Comparison of ENCODE assay signal across 22 cellular contexts in the genomic region with DNA sequence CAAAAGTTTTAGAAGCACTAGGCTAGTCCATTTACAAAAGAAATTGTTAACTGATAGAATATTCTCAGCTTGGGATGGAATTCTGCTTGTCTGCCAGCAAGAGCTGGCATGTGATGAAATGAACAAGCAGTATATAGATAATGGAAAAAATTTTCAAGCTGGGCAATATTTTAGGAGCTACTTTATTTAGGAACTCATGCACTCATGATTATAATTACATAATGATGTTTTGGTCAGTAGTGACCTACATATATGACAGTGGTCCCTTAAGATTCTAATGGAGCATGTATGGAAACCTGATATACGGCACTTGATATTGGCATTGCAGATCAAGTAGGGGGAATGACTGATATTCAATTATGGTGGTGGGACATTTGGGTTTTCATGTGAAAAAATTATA.
"Had no signal": no experiment of that assay in that cellular context is flagged by ENCODE, and none has a peak within 500 bp of the region (broad histone marks: within the 10 kb centered on the region; RNA-seq: fewer than 3 reads in every experiment).

No MANE protein-coding gene starts in this region.

- ATAC-seq: effector memory CD8-positive, alpha-beta T cell; esophagus mucosa; foreskin keratinocyte; gastrocnemius medialis; gastroesophageal sphincter; heart left ventricle had no signal

- DNase-seq: colonic mucosa; cortex of kidney; dermis blood vessel endothelial cell; dorsolateral prefrontal cortex; effector CD4-positive, alpha-beta T cell; effector CD8-positive, alpha-beta T cell; effector memory CD4-positive, alpha-beta T cell; effector memory CD8-positive, alpha-beta T cell; endodermal cell; erythroblast; esophagus squamous epithelium; foreskin fibroblast; foreskin keratinocyte; foreskin melanocyte; gastrocnemius medialis; glutamatergic neuron; head of caudate nucleus; heart left ventricle; heart right ventricle had no signal

- H3K4me3 Mint-ChIP-seq: dendritic cell treated with granulocyte-macrophage colony-stimulating factor and Interleukin-4, amounts not matched to agents 40 ng/mL and 50 ng/mL, for 4 days; effector memory CD8-positive, alpha-beta T cell; endodermal cell had no signal

- H3K9me3 Mint-ChIP-seq: dendritic cell treated with granulocyte-macrophage colony-stimulating factor and Interleukin-4, amounts not matched to agents 40 ng/mL and 50 ng/mL, for 4 days; effector memory CD8-positive, alpha-beta T cell; endodermal cell had no signal

- H3K27ac Mint-ChIP-seq: dendritic cell treated with granulocyte-macrophage colony-stimulating factor and Interleukin-4, amounts not matched to agents 40 ng/mL and 50 ng/mL, for 4 days; effector memory CD8-positive, alpha-beta T cell; endodermal cell had no signal

- H3K27me3 Mint-ChIP-seq: dendritic cell treated with granulocyte-macrophage colony-stimulating factor and Interleukin-4, amounts not matched to agents 40 ng/mL and 50 ng/mL, for 4 days; effector memory CD8-positive, alpha-beta T cell had no signal
